14 cellular contexts compared by ENCODE assay signal in genomic region chr20:48659888-48660287, GRCh38.
DNase-seq lines count a peak whose midpoint lies in the region; ATAC-seq and TF ChIP-seq lines count a peak whose summit lies in the region.
"Had no signal": no experiment of that assay in that cellular context is flagged by ENCODE, and none has a peak within 500 bp of the region (broad histone marks: within the 10 kb centered on the region; RNA-seq: fewer than 3 reads in every experiment).

No MANE protein-coding gene starts in this region.

- CTCF ChIA-PET in MCF 10A (lab: Yijun Ruan, JAX): interaction anchor here (0.7 to 12.5 kb wide), 6 partner anchors 10 to 262 kb away, joined by 3 to 365 read pairs (median 4); no protein-coding TSS in a partner anchor
- CTCF ChIA-PET in mammary epithelial cell (lab: Charles Lee; ENCODE audit: low non-redundant PET): no interaction called here
- CTCF ChIA-PET in activated B cell treated with CpG ODN at 0.5 μM for 24 hours (lab: Charles Lee): interaction anchor here (1.3 to 3.2 kb wide), 2 partner anchors 218 to 245 kb away, joined by 4 to 18 read pairs; no protein-coding TSS in a partner anchor

- in situ Hi-C loops in mammary epithelial cell (cut with MboI; ENCODE audit: low sequenced_read_pairs in 2 of 2): loop anchor here (5.0 kb wide), 2 partner anchors 242 to 247 kb away; no protein-coding TSS in a partner anchor

- TF ChIP-seq CTCF in MCF 10A (IDR thresholded peaks at IDR 0.05; ENCODE audit: unreplicated experiment) (no peak), mammary epithelial cell (conservative IDR thresholded peaks at IDR 0.05 in 1 of 2, IDR thresholded peaks at IDR 0.05 in 1 of 2; ENCODE audit: extremely low read depth in 1 of 2, insufficient read depth in 1 of 2, low read depth in 1 of 2, low read length in 2 of 2) (no peak), activated B cell treated with CpG ODN at 0.5 μM for 24 hours (IDR thresholded peaks at IDR 0.05) (no peak)

- H3K36me3 ChIP-seq in mammary epithelial cell (ENCODE audit: insufficient read depth, low read length) (no peaks in the 10 kb centered on the region), aorta (ENCODE audit: control insufficient read depth in 1 of 2, insufficient read depth in 2 of 2, low read length in 1 of 2) (peaks cover 0 to 3% of the 10 kb centered on the region in 2 donors)

- BruUV-seq in MCF 10A (replicated peaks; lab: Mats Ljungman, UMichigan) (no TSS peak), mammary epithelial cell (replicated peaks; lab: Mats Ljungman, UMichigan) (no TSS peak)

- no peak overlapping the region for H2AFZ ChIP-seq in mammary epithelial cell (ENCODE audit: low read depth, low read length)
- H2AFZ ChIP-seq: parathyroid adenoma had no signal

- no peaks in the 10 kb centered on the region for H3K4me1 ChIP-seq in mammary epithelial cell (ENCODE audit: insufficient read depth, low read length)
- H3K4me1 ChIP-seq in aorta (ENCODE audit: control insufficient read depth in 1 of 2, insufficient read depth in 2 of 2, low read length in 2 of 2): peaks cover 0 to 7% of the 10 kb centered on the region in 2 donors
- H3K4me1 ChIP-seq: parathyroid adenoma had no signal

- H3K4me3 ChIP-seq in mammary epithelial cell (replicated peaks in 1 of 3; ENCODE audit: insufficient read depth in 1 of 3, low read depth in 2 of 3, low read length in 3 of 3) (no peak overlapping the region), aorta (ENCODE audit: low read length in 2 of 2) (no peak overlapping the region)

- DNase-seq in MCF 10A (ENCODE audit: unreplicated experiment) (peak; percentile 80), mammary epithelial cell (no peak), activated B cell treated with CpG ODN at 0.5 μM for 24 hours (no peak), fibroblast of gingiva (ENCODE audit: low read depth) (peak; percentile 90), aorta (peak; percentile 77 to 86), iPS-NIHi7 (ENCODE audit: extremely low spot score) (no peak), COR-L47 (lab: John Stamatoyannopoulos, UW) (no peak)
- DNase-seq: activated CD4-positive, alpha-beta T cell treated with anti-CD3 and anti-CD28 coated beads for 48 hours; Karpas-422; NCI-H2107; stimulated activated CD4-positive, alpha-beta T cell treated with anti-CD3 and anti-CD28 coated beads, Interleukin-15, amount 100 ng/mL, for 24 hours had no signal

- no peak overlapping the region for H3K9ac ChIP-seq in mammary epithelial cell (ENCODE audit: insufficient read depth, low read length)
- H3K9ac ChIP-seq: parathyroid adenoma had no signal

- intact Hi-C loops in MCF 10A (cut with micrococcal nuclease) (no loop called here), mammary epithelial cell (cut with micrococcal nuclease) (no loop called here), activated B cell treated with CpG ODN at 0.5 μM for 24 hours (cut with micrococcal nuclease) (no loop called here), aorta (cut with DNase I) (loop anchor here (1.0 to 5.0 kb wide), 5 partner anchors 37 to 167 kb away; partner anchors contain the start of gene PREX1 (in 2 of the 2))

- no peaks in the 10 kb centered on the region for H3K9me3 Mint-ChIP-seq in MCF 10A (ENCODE audit: unreplicated experiment)
- H3K9me3 Mint-ChIP-seq in activated B cell treated with CpG ODN at 0.5 μM for 24 hours: peaks cover 4% of the 10 kb centered on the region

- H3K4me1 Mint-ChIP-seq in MCF 10A (ENCODE audit: insufficient read depth, unreplicated experiment) (peaks cover 19% of the 10 kb centered on the region), activated B cell treated with CpG ODN at 0.5 μM for 24 hours (peaks cover 5% of the 10 kb centered on the region)
- H3K4me1 Mint-ChIP-seq: mesothelial cell of epicardium had no signal

- ATAC-seq in activated B cell treated with CpG ODN at 0.5 μM for 24 hours (ENCODE audit: low read depth) (no peak), aorta (ENCODE audit: low FRiP score) (peak; percentile 44), GM21528 (IDR thresholded peaks at IDR 0.05; ENCODE audit: low FRiP score, unreplicated experiment) (no peak)

- 5% methylated on average over 7 of the region's 8 CpGs for WGBS in mammary epithelial cell (ENCODE audit: low coverage, missing lambda C conversion rate)
- 12% methylated on average over 8 of the region's 8 CpGs for WGBS in aorta, 2 donors

- H4K20me1 ChIP-seq in mammary epithelial cell (ENCODE audit: insufficient read depth, low read length): no peaks in the 10 kb centered on the region

- H3K4me3 Mint-ChIP-seq in MCF 10A (ENCODE audit: unreplicated experiment) (no peak overlapping the region), activated B cell treated with CpG ODN at 0.5 μM for 24 hours (no peak overlapping the region)
- H3K4me3 Mint-ChIP-seq: mesothelial cell of epicardium had no signal

- H3K27ac ChIP-seq in mammary epithelial cell (ENCODE audit: insufficient read depth, low read depth, low read length): no peak overlapping the region
- peak overlapping the region in 1 of 2 donors; percentile 70 for H3K27ac ChIP-seq in aorta (ENCODE audit: low read depth in 1 of 2, low read length in 2 of 2)
- H3K27ac ChIP-seq: parathyroid adenoma had no signal

- H3K79me2 ChIP-seq in mammary epithelial cell (ENCODE audit: insufficient read depth, low read length): no peaks in the 10 kb centered on the region
- H3K79me2 ChIP-seq: parathyroid adenoma had no signal

- no peaks in the 10 kb centered on the region for H3K27me3 ChIP-seq in mammary epithelial cell (ENCODE audit: insufficient read depth, low read length)
- no peaks in the 10 kb centered on the region for H3K27me3 ChIP-seq in aorta (ENCODE audit: control insufficient read depth in 1 of 2, insufficient read depth in 2 of 2, low read length in 1 of 2)

- H3K27me3 Mint-ChIP-seq in MCF 10A (ENCODE audit: insufficient read depth, unreplicated experiment) (peaks cover 48% of the 10 kb centered on the region), activated B cell treated with CpG ODN at 0.5 μM for 24 hours (no peaks in the 10 kb centered on the region)

- H3K36me3 Mint-ChIP-seq in MCF 10A (ENCODE audit: insufficient read depth, unreplicated experiment) (no peaks in the 10 kb centered on the region), activated B cell treated with CpG ODN at 0.5 μM for 24 hours (ENCODE audit: low read depth) (peaks cover 86% of the 10 kb centered on the region)
- H3K36me3 Mint-ChIP-seq: mesothelial cell of epicardium had no signal

- no peak overlapping the region for H3K4me2 ChIP-seq in mammary epithelial cell (ENCODE audit: insufficient read depth, low read depth, low read length)

- H3K27ac Mint-ChIP-seq in MCF 10A (ENCODE audit: low read depth, unreplicated experiment) (no peak overlapping the region), activated B cell treated with CpG ODN at 0.5 μM for 24 hours (peak overlapping the region; percentile 13)
- H3K27ac Mint-ChIP-seq: mesothelial cell of epicardium had no signal

- no peaks in the 10 kb centered on the region for H3K9me3 ChIP-seq in mammary epithelial cell (replicated peaks; ENCODE audit: insufficient read depth, low read length)
- no peaks in the 10 kb centered on the region for H3K9me3 ChIP-seq in aorta (ENCODE audit: control insufficient read depth, low read length)

- POLR2A ChIA-PET in MCF 10A (lab: Yijun Ruan, JAX): interaction anchor here (0.6 to 2.0 kb wide), 5 partner anchors 67 to 262 kb away, joined by 3 to 6 read pairs (median 4); partner anchors contain the start of gene ARFGEF2
- POLR2A ChIA-PET in activated B cell treated with CpG ODN at 0.5 μM for 24 hours (lab: Charles Lee): no interaction called here

- dilution Hi-C loops in mammary epithelial cell (cut with HindIII; ENCODE audit: low sequenced_read_pairs): loop anchor here (10.0 kb wide), 1 partner anchor 245 kb away; no protein-coding TSS in a partner anchor

Comparison
In these comparisons a context has a peak if more than half of its experiments do, and no peak if none do; other contexts are left out.
1. DNase-seq: peak in MCF 10A (single experiment), fibroblast of gingiva (single experiment) and aorta (2 of 2); none in mammary epithelial cell (single experiment), activated B cell treated with CpG ODN at 0.5 μM for 24 hours (single experiment), iPS-NIHi7 (single experiment) and COR-L47 (single experiment).
2. intact Hi-C loops: an anchor here in aorta (1.0 to 5.0 kb wide); none called in MCF 10A, mammary epithelial cell and activated B cell treated with CpG ODN at 0.5 μM for 24 hours.